Comparison of ENCODE assay signal across 10 cellular contexts in the genomic region with DNA sequence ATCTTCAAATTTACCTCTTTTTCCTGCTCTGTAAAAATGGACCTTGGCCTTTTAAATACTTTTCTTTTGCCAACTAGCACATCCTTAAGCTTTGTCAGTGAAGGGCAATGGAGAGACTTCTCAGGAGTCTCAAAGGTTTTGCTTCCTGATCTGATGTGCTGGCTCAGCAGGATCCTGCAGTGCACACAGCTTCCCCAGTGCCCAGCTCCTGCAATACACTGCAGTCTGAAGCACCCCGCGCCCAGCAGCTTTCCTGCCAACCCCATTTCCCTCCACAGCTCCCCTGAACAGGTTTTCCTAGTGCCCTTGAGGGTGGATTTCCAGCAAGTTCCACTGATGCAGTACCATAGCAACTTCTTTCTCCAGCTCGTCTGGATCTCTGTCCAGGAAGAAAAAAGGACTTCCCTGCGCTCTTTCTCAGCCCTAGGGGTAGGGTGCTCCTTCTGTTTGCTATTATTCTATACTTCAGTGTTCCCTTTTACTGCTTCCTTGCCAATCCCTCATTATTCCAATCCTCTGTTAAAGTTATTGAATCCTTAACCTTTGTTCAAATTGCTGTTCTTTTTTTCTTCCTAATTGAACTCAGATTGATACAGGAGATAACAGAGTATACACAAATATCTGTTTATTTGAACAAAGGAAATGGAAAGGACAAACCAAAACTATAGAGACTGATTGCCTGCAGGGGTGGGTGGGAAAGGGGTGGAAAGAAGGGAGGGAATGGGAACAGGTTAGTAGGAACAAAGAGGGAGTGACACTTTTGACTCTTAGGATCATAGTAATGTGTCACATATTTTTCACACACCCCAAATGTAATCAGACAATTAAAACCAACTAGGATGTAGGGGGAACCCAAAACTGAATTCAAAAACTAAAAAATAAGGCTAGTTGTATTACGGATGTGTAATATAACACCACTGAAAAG. TPM values are rescaled to one million over a fixed set of nuclear protein-coding genes. Genes with fewer than 3 reads are reported as not detected.
DNase-seq lines count a peak whose midpoint lies in the region; TF ChIP-seq lines count a peak whose summit lies in the region.
"Had no signal": no experiment of that assay in that cellular context is flagged by ENCODE, and none has a peak within 500 bp of the region (broad histone marks: within the 10 kb centered on the region; RNA-seq: fewer than 3 reads in every experiment).

No MANE protein-coding gene starts in this region.

- H2BK15ac ChIP-seq in neuronal stem cell (ENCODE audit: low read length): no peak overlapping the region

- H2AFZ ChIP-seq in neuronal stem cell (ENCODE audit: low read length): no peak overlapping the region

- H3K36me3 ChIP-seq in endodermal cell (ENCODE audit: control insufficient read depth, insufficient read depth, low read length) (peaks cover 93% of the 10 kb centered on the region), muscle layer of duodenum (ENCODE audit: control insufficient read depth in 1 of 2, insufficient read depth in 2 of 2, low read length in 2 of 2) (peaks cover 17 to 19% of the 10 kb centered on the region in 2 donors), spleen (peaks cover 0 to 78% (median 24%) of the 10 kb centered on the region in 6 donors), neuronal stem cell (replicated peaks in 1 of 2; ENCODE audit: control insufficient read depth in 2 of 2, insufficient read depth in 2 of 2, low read length in 2 of 2) (peaks cover 11 to 97% of the 10 kb centered on the region in 2 donors)

- H3K27ac Mint-ChIP-seq in endodermal cell: peak overlapping the region; percentile 84

- H2BK120ac ChIP-seq in neuronal stem cell (ENCODE audit: low read depth, low read length): no peak overlapping the region

- no peak overlapping the region for H2AK5ac ChIP-seq in neuronal stem cell (ENCODE audit: low read depth, low read length)

- no peaks in the 10 kb centered on the region for H3K27me3 Mint-ChIP-seq in endodermal cell (ENCODE audit: insufficient read depth)

- H3K4ac ChIP-seq in neuronal stem cell (ENCODE audit: low read length): no peak overlapping the region

- no peak overlapping the region for H3K4me2 ChIP-seq in neuronal stem cell (ENCODE audit: insufficient read depth, low read length, poor library complexity, severe bottlenecking)
- H3K4me2 ChIP-seq: KMS-11 had no signal

- H3K23ac ChIP-seq in neuronal stem cell (ENCODE audit: low read depth, low read length, poor library complexity): no peak overlapping the region

- H2BK5ac ChIP-seq in neuronal stem cell (ENCODE audit: low read length): no peak overlapping the region

- TF ChIP-seq POLR2A in spleen (IDR thresholded peaks at IDR 0.05): no peak

- H3K79me1 ChIP-seq in neuronal stem cell (ENCODE audit: low read depth, low read length): no peaks in the 10 kb centered on the region

- 76 to 80% methylated on average over 1 to 5 of the region's 5 CpGs for WGBS in endodermal cell (ENCODE audit: insufficient coverage in 1 of 2, insufficient read length in 1 of 2), 2 experiments
- 48 to 62% (median 49%) methylated on average over 5 of the region's 5 CpGs for WGBS in spleen, 5 donors
- no CpG with 5 or more reads among the region's 5 CpGs for WGBS in neuronal stem cell (ENCODE audit: extremely low coverage in 2 of 2, insufficient read length in 2 of 2, insufficient replicate concordance in 1 of 2), 2 donors

- H3K14ac ChIP-seq in neuronal stem cell (ENCODE audit: low read length): no peak overlapping the region

- no peak overlapping the region for H2BK12ac ChIP-seq in neuronal stem cell (ENCODE audit: low read length)

- intact Hi-C loops in spleen (cut with DNase I; ENCODE audit: low total_unique reads): no loop called here

- H3K36me3 Mint-ChIP-seq in endodermal cell (ENCODE audit: low read depth): peaks cover 68% of the 10 kb centered on the region

- H3K4me1 Mint-ChIP-seq in endodermal cell: peaks cover 4% of the 10 kb centered on the region

- H3K9ac ChIP-seq in endodermal cell (ENCODE audit: extremely low read depth, low read length, poor library complexity, severe bottlenecking): no peak overlapping the region
- no peak overlapping the region for H3K9ac ChIP-seq in neuronal stem cell (ENCODE audit: low read depth, low read length, poor library complexity)
- H3K9ac ChIP-seq: KMS-11 had no signal

- H3K18ac ChIP-seq in neuronal stem cell (ENCODE audit: low read length): no peak overlapping the region

- DNase-seq in DMS153 (lab: John Stamatoyannopoulos, UW): peak; percentile 50
- DNase-seq in DMS153 treated with DMSO at 0.1 percent for 48 hours (lab: John Stamatoyannopoulos, UW; ENCODE audit: unreplicated experiment): no peak
- peak; percentile 20 for DNase-seq in NCI-H128 (lab: John Stamatoyannopoulos, UW; ENCODE audit: unreplicated experiment)
- peak; percentile 47 for DNase-seq in endodermal cell
- DNase-seq in NCI-H446 treated with DMSO at 0.1 percent for 48 hours (lab: John Stamatoyannopoulos, UW): no peak
- DNase-seq in spleen: no peak
- DNase-seq in neuronal stem cell (ENCODE audit: low spot score): no peak
- DNase-seq: sigmoid colon had no signal

- TF ChIP-seq CTCF in endodermal cell (conservative IDR thresholded peaks at IDR 0.05) (no peak), spleen (IDR thresholded peaks at IDR 0.05 in 8 of 11, conservative IDR thresholded peaks at IDR 0.05 in 3 of 11) (no peak)

- H3K9me3 ChIP-seq in endodermal cell (ENCODE audit: control insufficient read depth, low read length) (no peaks in the 10 kb centered on the region), muscle layer of duodenum (ENCODE audit: control insufficient read depth in 1 of 2, low read length in 2 of 2) (no peaks in the 10 kb centered on the region), spleen (no peaks in the 10 kb centered on the region), neuronal stem cell (replicated peaks in 1 of 2; ENCODE audit: control insufficient read depth in 2 of 2, insufficient read depth in 1 of 2, low read depth in 1 of 2, low read length in 2 of 2) (peaks cover 0 to 9% of the 10 kb centered on the region in 2 donors)
- H3K9me3 ChIP-seq: sigmoid colon had no signal

- no peaks in the 10 kb centered on the region for H3K9me3 Mint-ChIP-seq in endodermal cell

- H4K91ac ChIP-seq in neuronal stem cell (ENCODE audit: low read depth, low read length, poor library complexity): no peak overlapping the region

- H3K4me1 ChIP-seq in endodermal cell (ENCODE audit: control insufficient read depth, insufficient read depth, low read length) (no peaks in the 10 kb centered on the region), muscle layer of duodenum (ENCODE audit: control insufficient read depth in 1 of 2, insufficient read depth in 2 of 2, low read length in 2 of 2) (peaks cover 2 to 12% of the 10 kb centered on the region in 2 donors), spleen (peaks cover 12 to 85% (median 51%) of the 10 kb centered on the region in 6 donors), neuronal stem cell (ENCODE audit: control insufficient read depth in 2 of 2, insufficient read depth in 1 of 2, low read depth in 1 of 2, low read length in 2 of 2) (no peaks in the 10 kb centered on the region)

- no peak overlapping the region for H3K4me3 Mint-ChIP-seq in endodermal cell

- H3K27me3 ChIP-seq in endodermal cell (ENCODE audit: control insufficient read depth, insufficient read depth, low read length, poor library complexity, severe bottlenecking) (no peaks in the 10 kb centered on the region), muscle layer of duodenum (ENCODE audit: low read depth, low read length) (no peaks in the 10 kb centered on the region), spleen (replicated peaks in 1 of 7) (no peaks in the 10 kb centered on the region), neuronal stem cell (ENCODE audit: control insufficient read depth in 3 of 3, insufficient read depth in 3 of 3, low read depth in 1 of 3, low read length in 3 of 3) (no peaks in the 10 kb centered on the region)
- H3K27me3 ChIP-seq: sigmoid colon had no signal

- H3K4me3 ChIP-seq in endodermal cell (ENCODE audit: low read length) (no peak overlapping the region), muscle layer of duodenum (ENCODE audit: low read depth in 1 of 2, low read length in 2 of 2) (no peak overlapping the region), spleen (no peak overlapping the region), neuronal stem cell (ENCODE audit: low read length in 2 of 2) (no peak overlapping the region)
- H3K4me3 ChIP-seq: sigmoid colon had no signal

- H3K27ac ChIP-seq in endodermal cell (ENCODE audit: low read depth, low read length) (no peak overlapping the region), muscle layer of duodenum (ENCODE audit: low read length) (peak overlapping the region; percentile 5), spleen (peak overlapping the region in 4 of 8 donors; percentile 9 to 57 (median 45)), neuronal stem cell (replicated peaks; ENCODE audit: low read length) (no peak overlapping the region)
- H3K27ac ChIP-seq: KMS-11, sigmoid colon had no signal

- no peak overlapping the region for H4K8ac ChIP-seq in neuronal stem cell (ENCODE audit: low read depth, low read length)

RNA-seq across cellular contexts. Expression of a gene that starts 8.5 kb away (rescaled TPM):
- 10 to 100 TPM; 41.3 to 52.5 TPM for total RNA-seq in endodermal cell
- polyA plus RNA-seq in endodermal cell (2013, experiment 1 of 2): 55.4 TPM
- 50.3 TPM for polyA plus RNA-seq in endodermal cell (2013, experiment 2 of 2)
- 10 to 100 TPM; 27.7 to 45.8 (median 34.4) TPM for total RNA-seq in spleen
- 10 to 100 TPM in 2 of 3 donors, 1 to 10 TPM in 1; 6.4 to 13.5 (median 10.2) TPM for polyA plus RNA-seq in spleen
- polyA plus RNA-seq in neuronal stem cell (2013, experiment 1 of 2): 35.3 TPM
- polyA plus RNA-seq in neuronal stem cell (2013, experiment 2 of 2): 35.7 TPM

Comparison
In these comparisons a context has a peak if more than half of its experiments do, and no peak if none do; other contexts are left out.
1. DNase-seq: peak in DMS153 (single experiment), NCI-H128 (single experiment) and endodermal cell (single experiment); none in DMS153 treated with DMSO at 0.1 percent for 48 hours (single experiment), NCI-H446 treated with DMSO at 0.1 percent for 48 hours (single experiment), spleen (single experiment) and neuronal stem cell (single experiment).